In the genomic region with DNA sequence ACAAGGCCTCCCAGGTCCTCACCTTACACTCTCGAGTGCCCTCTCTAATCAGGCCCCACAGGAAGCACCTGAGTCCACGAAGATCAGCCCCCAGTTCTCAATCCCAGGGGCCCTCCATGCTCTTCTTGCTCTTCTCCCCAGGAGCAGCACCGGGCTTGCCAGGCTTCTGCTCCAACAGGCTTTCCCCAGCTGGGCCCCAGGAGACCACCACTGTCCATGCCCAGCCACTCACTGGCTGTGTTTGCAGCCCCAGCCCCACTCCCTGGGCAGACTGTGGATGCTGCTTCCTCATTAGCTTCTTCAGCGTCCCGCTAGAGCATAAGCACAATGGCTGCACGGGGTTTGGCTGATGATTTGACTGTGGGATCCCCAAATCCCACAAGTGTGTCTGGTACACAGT, we compare ENCODE assay signal across 18 cellular contexts.
"Had no signal": no experiment of that assay in that cellular context is flagged by ENCODE, and none has a peak within 500 bp of the region (broad histone marks: within the 10 kb centered on the region; RNA-seq: fewer than 3 reads in every experiment).

No MANE protein-coding gene starts in this region.

- H3K4me1 Mint-ChIP-seq: mesothelial cell of epicardium had no signal

- H3K4me3 Mint-ChIP-seq: mesothelial cell of epicardium had no signal

- H3K9me3 ChIP-seq: esophagus muscularis mucosa, heart right ventricle, left lung, lower lobe of right lung had no signal

- H3K4me3 ChIP-seq: coronary artery, dorsolateral prefrontal cortex, esophagus muscularis mucosa, heart right ventricle, left lung, lower lobe of right lung, mucosa of descending colon had no signal

- DNase-seq: dermis blood vessel endothelial cell; dorsolateral prefrontal cortex; effector CD4-positive, alpha-beta T cell; effector memory CD4-positive, alpha-beta T cell; foreskin keratinocyte; glutamatergic neuron; head of caudate nucleus; heart right ventricle; hippocampal formation; left cardiac atrium; left lung; left ventricle myocardium superior; lower lobe of right lung; mesenchymal stem cell; mucosa of descending colon had no signal

- H3K27me3 ChIP-seq: esophagus muscularis mucosa, foreskin keratinocyte, heart right ventricle, left lung had no signal

- H3K9me3 Mint-ChIP-seq: mesothelial cell of epicardium had no signal

- H3K27ac ChIP-seq: coronary artery, dorsolateral prefrontal cortex, esophagus muscularis mucosa, foreskin keratinocyte, heart right ventricle, left lung, lower lobe of right lung had no signal

- H3K27ac Mint-ChIP-seq: mesothelial cell of epicardium had no signal

- H3K36me3 ChIP-seq: esophagus muscularis mucosa, heart right ventricle, left lung, lower lobe of right lung had no signal

- ATAC-seq: foreskin keratinocyte, heart right ventricle, left cardiac atrium, left lung, left ventricle myocardium superior, lower lobe of right lung, mucosa of descending colon had no signal

- H3K36me3 Mint-ChIP-seq: mesothelial cell of epicardium had no signal

- H3K4me1 ChIP-seq: esophagus muscularis mucosa, foreskin keratinocyte, heart right ventricle, left lung, lower lobe of right lung had no signal
